ENCODE assay signal across 30 cellular contexts in the genomic region with DNA sequence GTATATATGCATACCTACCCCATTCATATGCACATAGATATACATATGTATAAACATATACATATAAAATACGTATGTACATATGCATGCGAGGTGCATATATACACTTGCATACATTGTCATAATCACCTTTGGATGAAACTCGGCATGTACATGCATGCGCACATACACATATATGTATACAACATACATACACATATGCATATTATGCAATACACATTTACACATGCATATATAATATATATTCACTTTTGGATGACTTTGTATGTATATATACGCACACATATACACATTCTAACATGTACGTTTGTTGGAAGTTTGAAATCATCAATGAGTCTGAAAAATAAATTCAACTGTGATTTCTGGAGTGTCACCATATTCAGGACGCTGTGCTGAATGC.
"Had no signal": no experiment of that assay in that cellular context is flagged by ENCODE, and none has a peak within 500 bp of the region (broad histone marks: within the 10 kb centered on the region; RNA-seq: fewer than 3 reads in every experiment).

No MANE protein-coding gene starts in this region.

- H3K36me3 ChIP-seq: adrenal gland, ascending aorta, brain microvascular endothelial cell, breast epithelium, cardiac muscle cell had no signal

- ATAC-seq: activated naive CD4-positive, alpha-beta T cell treated with anti-CD3 and anti-CD28 coated beads, Interleukin-2, amount 50 U/mL, for 72 hours; activated naive CD8-positive, alpha-beta T cell treated with anti-CD3 and anti-CD28 coated beads, Interleukin-2, amount 50 U/mL, for 24 hours; activated T-cell treated with anti-CD3 and anti-CD28 coated beads, Interleukin-2, amount 50 U/mL, for 4 hours; activated T-cell treated with anti-CD3 and anti-CD28 coated beads, Interleukin-2, amount 50 U/mL, for 72 hours; activated T-helper 17 cell treated with anti-CD3 and anti-CD28 coated beads, Interleukin-2, amount 50 U/mL, for 72 hours; body of pancreas had no signal

- H3K27ac ChIP-seq: adrenal gland, ascending aorta, body of pancreas, brain microvascular endothelial cell, breast epithelium, cardiac muscle cell had no signal

- DNase-seq: activated effector memory CD4-positive, alpha-beta T cell treated with anti-CD3 and anti-CD28 coated beads, Interleukin-2, amount 50 U/mL, for 16 hours; activated effector memory CD4-positive, alpha-beta T cell treated with Interleukin-2 at 50 U/mL for 16 hours; activated gamma-delta T cell; activated gamma-delta T cell treated with Interleukin-2 at 50 U/mL for 16 hours; activated naive CD4-positive, alpha-beta T cell; activated naive CD4-positive, alpha-beta T cell treated with anti-CD3 and anti-CD28 coated beads for 36 hours; activated naive CD4-positive, alpha-beta T cell treated with anti-CD3 and anti-CD28 coated beads, Interleukin-2, amount 10 ng/mL, durations not matched to agents 7 days and 5 days; activated naive CD4-positive, alpha-beta T cell treated with anti-CD3 and anti-CD28 coated beads, Interleukin-2, amount 50 U/mL, for 16 hours; activated naive CD4-positive, alpha-beta T cell treated with Interleukin-2 at 50 U/mL for 16 hours; activated naive CD8-positive, alpha-beta T cell treated with anti-CD3 and anti-CD28 coated beads for 36 hours; activated naive CD8-positive, alpha-beta T cell treated with anti-CD3 and anti-CD28 coated beads, Interleukin-2, amount 10 ng/mL, durations not matched to agents 7 days and 5 days; activated naive CD8-positive, alpha-beta T cell treated with anti-CD3 and anti-CD28 coated beads, Interleukin-2, amount 50 U/mL, for 24 hours; activated T-cell treated with anti-CD3 and anti-CD28 coated beads, Interleukin-2, amount 50 U/mL, for 4 hours; activated T-cell treated with anti-CD3 and anti-CD28 coated beads, Interleukin-2, amount 50 U/mL, for 48 hours; activated T-cell treated with anti-CD3 and anti-CD28 coated beads, Interleukin-2, amount 50 U/mL, for 72 hours; adrenal gland; amniotic stem cell; amygdala; anterior cingulate cortex; aorta; body of pancreas; brain microvascular endothelial cell; caudate nucleus; central memory CD4-positive, alpha-beta T cell; cerebellar nuclear complex had no signal

- H3K4me1 ChIP-seq: ascending aorta, breast epithelium had no signal

- H3K4me3 ChIP-seq: adrenal gland, ascending aorta, body of pancreas, breast epithelium, cardiac muscle cell had no signal

- H3K27me3 ChIP-seq: adrenal gland, ascending aorta, body of pancreas, brain microvascular endothelial cell, breast epithelium, cardiac muscle cell had no signal

- H3K9me3 ChIP-seq: adrenal gland, ascending aorta, body of pancreas, breast epithelium had no signal
